20 cellular contexts compared by ENCODE assay signal in genomic region chr5:94308442-94308841, GRCh38.
DNase-seq lines count a peak whose midpoint lies in the region; ATAC-seq, FAIRE-seq and TF ChIP-seq lines count a peak whose summit lies in the region.
"Had no signal": no experiment of that assay in that cellular context is flagged by ENCODE, and none has a peak within 500 bp of the region (broad histone marks: within the 10 kb centered on the region; RNA-seq: fewer than 3 reads in every experiment).

No MANE protein-coding gene starts in this region.

- intact Hi-C loops in Caco-2 (cut with micrococcal nuclease; ENCODE audit: unreplicated experiment): no loop called here

- H3K4me1 Mint-ChIP-seq in Caco-2 (ENCODE audit: low read depth, unreplicated experiment): peaks cover 17% of the 10 kb centered on the region
- H3K4me1 Mint-ChIP-seq: B cell; CD4-positive, CD25-positive, alpha-beta regulatory T cell had no signal

- H3K27me3 ChIP-seq in bronchial epithelial cell (ENCODE audit: control insufficient read depth, insufficient read depth, low read length): no peaks in the 10 kb centered on the region
- H3K27me3 ChIP-seq in foreskin keratinocyte: no peaks in the 10 kb centered on the region
- H3K27me3 ChIP-seq in Caco-2 (replicated peaks; ENCODE audit: control insufficient read depth, insufficient read depth, low read length): no peaks in the 10 kb centered on the region
- H3K27me3 ChIP-seq: BLaER1 had no signal

- H3K36me3 Mint-ChIP-seq in Caco-2 (ENCODE audit: insufficient read depth, unreplicated experiment): no peaks in the 10 kb centered on the region
- H3K36me3 Mint-ChIP-seq: CD4-positive, CD25-positive, alpha-beta regulatory T cell; CD8-positive, alpha-beta T cell had no signal

- H3K4me3 ChIP-seq in bronchial epithelial cell (ENCODE audit: low read depth, low read length) (no peak overlapping the region), Caco-2 (ENCODE audit: low read depth, low read length) (no peak overlapping the region)
- H3K4me3 ChIP-seq: BLaER1, HAP-1 had no signal

- H3K36me3 ChIP-seq in bronchial epithelial cell (ENCODE audit: control insufficient read depth, insufficient read depth, low read length) (no peaks in the 10 kb centered on the region), Caco-2 (ENCODE audit: control insufficient read depth, insufficient read depth, low read length) (no peaks in the 10 kb centered on the region)
- H3K36me3 ChIP-seq: BLaER1, HAP-1 had no signal

- POLR2A ChIA-PET in Caco-2 (lab: Charles Lee): no interaction called here

- ATAC-seq in foreskin keratinocyte: peak; percentile 37
- no peak for ATAC-seq in HG02938 (IDR thresholded peaks at IDR 0.05; ENCODE audit: unreplicated experiment)
- ATAC-seq: CD8-positive, alpha-beta T cell had no signal

- H3K9me3 ChIP-seq in Caco-2: no peaks in the 10 kb centered on the region
- H3K9me3 ChIP-seq: BLaER1, HAP-1 had no signal

- no peaks in the 10 kb centered on the region for H3K4me1 ChIP-seq in foreskin keratinocyte
- H3K4me1 ChIP-seq in Caco-2: peaks cover 7% of the 10 kb centered on the region; the same call in 1 of the 2 replicates
- H3K4me1 ChIP-seq: BLaER1 had no signal

- H3K27me3 Mint-ChIP-seq in Caco-2 (ENCODE audit: insufficient read depth, unreplicated experiment): no peaks in the 10 kb centered on the region
- H3K27me3 Mint-ChIP-seq: B cell; CD4-positive, CD25-positive, alpha-beta regulatory T cell had no signal

- TF ChIP-seq CTCF in bronchial epithelial cell (IDR thresholded peaks at IDR 0.05; ENCODE audit: insufficient read depth, low read length, severe bottlenecking) (no peak), foreskin keratinocyte (conservative IDR thresholded peaks at IDR 0.05) (no peak), Caco-2 (IDR thresholded peaks at IDR 0.05; ENCODE audit: insufficient read depth in 1 of 2, low read depth in 1 of 2, low read length in 1 of 2, severe bottlenecking in 1 of 2, unreplicated experiment in 1 of 2) (no peak)

- H3K4me3 Mint-ChIP-seq in Caco-2 (ENCODE audit: unreplicated experiment): no peak overlapping the region
- H3K4me3 Mint-ChIP-seq: B cell; CD4-positive, CD25-positive, alpha-beta regulatory T cell; CD8-positive, alpha-beta T cell; HFFc6 had no signal

- FAIRE-seq in H54 (lab: Jason Lieb, UNC): peak; percentile 52
- FAIRE-seq in bronchial epithelial cell (lab: Jason Lieb, UNC): no peak
- FAIRE-seq: GM12891, GM18507 had no signal

- H3K9me3 Mint-ChIP-seq in Caco-2 (ENCODE audit: unreplicated experiment): no peaks in the 10 kb centered on the region
- H3K9me3 Mint-ChIP-seq: CD4-positive, CD25-positive, alpha-beta regulatory T cell; CD8-positive, alpha-beta T cell; HFFc6 had no signal

- no TSS peak for BruUV-seq in Caco-2 (replicated peaks; lab: Mats Ljungman, UMichigan)

- no peak for TF ChIP-seq POLR2A in H54 (IDR thresholded peaks at IDR 0.05; ENCODE audit: low read depth, low read length)

- no peak overlapping the region for H3K27ac Mint-ChIP-seq in Caco-2 (ENCODE audit: unreplicated experiment)
- H3K27ac Mint-ChIP-seq: B cell; CD4-positive, CD25-positive, alpha-beta regulatory T cell; CD8-positive, alpha-beta T cell; HFFc6 had no signal

- DNase-seq in ELR (ENCODE audit: low read depth) (peak; percentile 7), H54 (ENCODE audit: insufficient read length, low spot score) (no peak), bronchial epithelial cell (ENCODE audit: low read depth) (peak; percentile 59), foreskin keratinocyte (no peak), Caco-2 (no peak)
- DNase-seq in activated T-cell treated with anti-CD3 and anti-CD28 coated beads, Interleukin-2, amount 50 U/mL, for 1 hour: no peak
- no peak for DNase-seq in activated CD4-positive, alpha-beta T cell treated with anti-CD3 and anti-CD28 coated beads for 4 hours
- DNase-seq: CD4-positive, CD25-positive, alpha-beta regulatory T cell; CD8-positive, alpha-beta T cell; DMS 273 treated with DMSO at 0.1 percent for 48 hours; DND-41; GDM1; HFFc6 had no signal

- H3K27ac ChIP-seq in foreskin keratinocyte: no peak overlapping the region
- H3K27ac ChIP-seq: BLaER1, C4-2B had no signal

- CTCF ChIA-PET in Caco-2 (lab: Charles Lee): no interaction called here

Comparison
In these comparisons a context has a peak if more than half of its experiments do, and no peak if none do; other contexts are left out.
1. DNase-seq: peak in ELR (single experiment) and bronchial epithelial cell (single experiment); none in H54 (single experiment), foreskin keratinocyte (0 of 2), activated T-cell treated with anti-CD3 and anti-CD28 coated beads, Interleukin-2, amount 50 U/mL, for 1 hour (single experiment), activated CD4-positive, alpha-beta T cell treated with anti-CD3 and anti-CD28 coated beads for 4 hours (0 of 2) and Caco-2 (0 of 2).